16 cellular contexts compared by ENCODE assay signal in genomic region chr11:47124675-47125074, GRCh38.
"Had no signal": no experiment of that assay in that cellular context is flagged by ENCODE, and none has a peak within 500 bp of the region (broad histone marks: within the 10 kb centered on the region; RNA-seq: fewer than 3 reads in every experiment).

No MANE protein-coding gene starts in this region.

- H3K4me1 Mint-ChIP-seq: naive B cell, nephron had no signal

- H3K9me3 Mint-ChIP-seq: dendritic cell treated with granulocyte-macrophage colony-stimulating factor and Interleukin-4, amounts not matched to agents 40 ng/mL and 50 ng/mL, for 4 days; naive B cell; nephron had no signal

- H3K4me3 Mint-ChIP-seq: dendritic cell treated with granulocyte-macrophage colony-stimulating factor and Interleukin-4, amounts not matched to agents 40 ng/mL and 50 ng/mL, for 4 days; naive B cell; nephron had no signal

- H3K4me3 ChIP-seq: heart left ventricle, psoas muscle, right lobe of liver, stomach, thoracic aorta, transverse colon had no signal

- H3K27ac Mint-ChIP-seq: dendritic cell treated with granulocyte-macrophage colony-stimulating factor and Interleukin-4, amounts not matched to agents 40 ng/mL and 50 ng/mL, for 4 days; naive B cell had no signal

- H3K36me3 Mint-ChIP-seq: naive B cell had no signal

- H3K36me3 ChIP-seq: heart left ventricle, right lobe of liver, stomach, thoracic aorta, transverse colon had no signal

- H3K27me3 Mint-ChIP-seq: dendritic cell treated with granulocyte-macrophage colony-stimulating factor and Interleukin-4, amounts not matched to agents 40 ng/mL and 50 ng/mL, for 4 days; naive B cell had no signal

- H3K9me3 ChIP-seq: heart left ventricle, psoas muscle, right lobe of liver, stomach, thoracic aorta, transverse colon had no signal

- DNase-seq: heart left ventricle; hippocampal formation; kidney glomerular epithelial cell; mesendoderm; naive B cell; psoas muscle; retina; right lobe of liver; stimulated activated CD4-positive, alpha-beta T cell treated with anti-CD3 and anti-CD28 coated beads, Interleukin-4, amount 100 ng/mL, for 24 hours; stimulated activated naive CD4-positive, alpha-beta T cell; stomach; substantia nigra; transverse colon had no signal

- H3K27me3 ChIP-seq: heart left ventricle, right lobe of liver, stomach, transverse colon had no signal

- H3K4me1 ChIP-seq: heart left ventricle, psoas muscle, right lobe of liver had no signal

- ATAC-seq: heart left ventricle, psoas muscle, right lobe of liver had no signal

- H3K27ac ChIP-seq: heart left ventricle, psoas muscle, right lobe of liver, stomach, thoracic aorta, transverse colon had no signal
